Comparison of ENCODE assay signal across 37 cellular contexts in the genomic region with DNA sequence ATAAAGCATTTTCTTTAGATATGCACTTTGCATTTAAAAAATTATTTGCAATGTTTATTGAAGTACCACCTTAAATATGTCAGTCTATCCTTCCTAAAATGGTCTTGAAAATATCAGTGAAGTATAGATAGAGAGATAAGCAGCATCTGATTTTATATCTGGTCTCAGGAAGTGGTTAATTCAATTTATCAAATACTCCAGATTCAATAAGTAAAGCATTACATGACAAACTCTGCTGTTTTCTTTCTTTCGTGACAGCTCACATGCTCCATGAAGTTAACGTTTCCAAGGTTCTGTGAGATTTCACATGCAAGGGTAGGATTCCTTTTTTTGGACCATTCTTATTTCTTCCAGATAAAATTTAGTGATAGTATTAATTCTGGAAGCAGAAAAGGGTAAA.
"Had no signal": no experiment of that assay in that cellular context is flagged by ENCODE, and none has a peak within 500 bp of the region (broad histone marks: within the 10 kb centered on the region; RNA-seq: fewer than 3 reads in every experiment).

No MANE protein-coding gene starts in this region.

- DNase-seq: activated B cell treated with CpG ODN at 0.5 μM for 24 hours; activated CD4-positive, alpha-beta memory T cell treated with anti-CD3 and anti-CD28 coated beads for 36 hours; activated CD4-positive, alpha-beta T cell treated with anti-CD3 and anti-CD28 coated beads for 4 hours; activated CD4-positive, alpha-beta T cell treated with anti-CD3 and anti-CD28 coated beads, Interleukin-2, amount 10 ng/mL, durations not matched to agents 24 days and 14 days; activated CD4-positive, alpha-beta T cell treated with anti-CD3 and anti-CD28 coated beads, Interleukin-2, amount 50 U/mL, for 1 hour; activated CD4-positive, alpha-beta T cell treated with anti-CD3 and anti-CD28 coated beads, Interleukin-2, amount 50 U/mL, for 4 hours; activated CD4-positive, CD25-positive, alpha-beta regulatory T cell treated with anti-CD3 and anti-CD28 coated beads, Interleukin-2, amount 50 U/mL, for 72 hours; activated CD8-positive, alpha-beta memory T cell treated with anti-CD3 and anti-CD28 coated beads, Interleukin-2, amount 50 U/mL, for 4 hours; activated CD8-positive, alpha-beta T cell treated with anti-CD3 and anti-CD28 coated beads for 36 hours; activated effector memory CD4-positive, alpha-beta T cell treated with anti-CD3 and anti-CD28 coated beads, Interleukin-2, amount 50 U/mL, for 16 hours; activated gamma-delta T cell treated with Interleukin-2 at 50 U/mL for 16 hours; activated naive CD4-positive, alpha-beta T cell; activated naive CD4-positive, alpha-beta T cell treated with anti-CD3 and anti-CD28 coated beads for 36 hours; activated naive CD4-positive, alpha-beta T cell treated with anti-CD3 and anti-CD28 coated beads, Interleukin-2, amount 50 U/mL, for 16 hours; activated naive CD8-positive, alpha-beta T cell treated with anti-CD3 and anti-CD28 coated beads for 36 hours; activated T-cell treated with anti-CD3 and anti-CD28 coated beads for 4 hours; activated T-cell treated with anti-CD3 and anti-CD28 coated beads, Interleukin-2, amount 50 U/mL, for 1 hour; activated T-cell treated with anti-CD3 and anti-CD28 coated beads, Interleukin-2, amount 50 U/mL, for 4 hours; activated T-cell treated with anti-CD3 and anti-CD28 coated beads, Interleukin-2, amount 50 U/mL, for 72 hours; adrenal gland; amniotic stem cell; aorta; body of pancreas; brain microvascular endothelial cell; central memory CD4-positive, alpha-beta T cell; T-helper 1 cell; T-helper 2 cell; T-helper 9 cell had no signal

- H3K4me3 Mint-ChIP-seq: activated B cell treated with CpG ODN at 0.5 μM for 24 hours; activated CD4-positive, alpha-beta memory T cell treated with anti-CD3 and anti-CD28 coated beads for 36 hours; activated CD4-positive, alpha-beta T cell treated with anti-CD3 and anti-CD28 coated beads, Interleukin-2, amount 10 ng/mL, durations not matched to agents 24 days and 14 days; activated CD8-positive, alpha-beta T cell treated with anti-CD3 and anti-CD28 coated beads for 36 hours; activated naive CD4-positive, alpha-beta T cell treated with anti-CD3 and anti-CD28 coated beads for 36 hours; activated naive CD8-positive, alpha-beta T cell treated with anti-CD3 and anti-CD28 coated beads for 36 hours; activated T-cell treated with anti-CD3 and anti-CD28 coated beads, Interleukin-2, amount 50 U/mL, for 4 hours; activated T-cell treated with anti-CD3 and anti-CD28 coated beads, Interleukin-2, amount 50 U/mL, for 72 hours; activated T-helper 1 cell treated with anti-CD3 and anti-CD28 coated beads, Interleukin-12 subunit alpha, Interleukin-12 subunit beta, Interleukin-2, Interleukin-4 antibody, amounts not matched to agents 30 ng/mL and 10 ng/mL and 1 ng/mL, durations not matched to agents 14 hours and 24 hours and 36 hours; activated T-helper 17 cell treated with anti-CD3 and anti-CD28 coated beads, Interleukin-2, amount 50 U/mL, for 72 hours; T-helper 1 cell treated with Interleukin-12 subunit alpha and Interleukin-12 subunit beta and Interleukin-4 antibody, amounts not matched to agents 30 μg/mL and 1 μg/mL, for 36 hours; T-helper 2 cell treated with Interferon-gamma antibody and Interleukin-4, amounts not matched to agents 5 μg/mL and 100 μg/mL, for 36 hours had no signal

- H3K4me3 ChIP-seq: adrenal gland, body of pancreas, breast epithelium had no signal

- H3K4me1 ChIP-seq: adrenal gland, body of pancreas, breast epithelium had no signal

- H3K27ac ChIP-seq: adrenal gland, body of pancreas, brain microvascular endothelial cell, breast epithelium, VCaP had no signal

- H3K27me3 Mint-ChIP-seq: activated B cell treated with CpG ODN at 0.5 μM for 24 hours; activated CD4-positive, alpha-beta memory T cell treated with anti-CD3 and anti-CD28 coated beads for 36 hours; activated CD4-positive, alpha-beta T cell treated with anti-CD3 and anti-CD28 coated beads, Interleukin-2, amount 10 ng/mL, durations not matched to agents 24 days and 14 days; activated CD8-positive, alpha-beta T cell treated with anti-CD3 and anti-CD28 coated beads for 36 hours; activated naive CD8-positive, alpha-beta T cell treated with anti-CD3 and anti-CD28 coated beads for 36 hours; activated T-helper 17 cell treated with anti-CD3 and anti-CD28 coated beads, Interleukin-2, amount 50 U/mL, for 72 hours had no signal

- H3K27ac Mint-ChIP-seq: activated B cell treated with CpG ODN at 0.5 μM for 24 hours; activated CD4-positive, alpha-beta memory T cell treated with anti-CD3 and anti-CD28 coated beads for 36 hours; activated CD4-positive, alpha-beta T cell treated with anti-CD3 and anti-CD28 coated beads, Interleukin-2, amount 10 ng/mL, durations not matched to agents 24 days and 14 days; activated CD8-positive, alpha-beta T cell treated with anti-CD3 and anti-CD28 coated beads for 36 hours; activated naive CD4-positive, alpha-beta T cell treated with anti-CD3 and anti-CD28 coated beads for 36 hours; activated naive CD4-positive, alpha-beta T cell treated with anti-CD3 and anti-CD28 coated beads, Interleukin-2, amount 50 U/mL, for 72 hours; activated naive CD8-positive, alpha-beta T cell treated with anti-CD3 and anti-CD28 coated beads for 36 hours; activated T-cell treated with anti-CD3 and anti-CD28 coated beads, Interleukin-2, amount 50 U/mL, for 72 hours; activated T-helper 1 cell treated with anti-CD3 and anti-CD28 coated beads, Interleukin-12 subunit alpha, Interleukin-12 subunit beta, Interleukin-2, Interleukin-4 antibody, amounts not matched to agents 30 ng/mL and 10 ng/mL and 1 ng/mL, durations not matched to agents 14 hours and 24 hours and 36 hours; activated T-helper 17 cell treated with anti-CD3 and anti-CD28 coated beads, Interleukin-2, amount 50 U/mL, for 72 hours; T-helper 1 cell treated with Interleukin-12 subunit alpha and Interleukin-12 subunit beta and Interleukin-4 antibody, amounts not matched to agents 30 μg/mL and 1 μg/mL, for 36 hours; T-helper 2 cell treated with Interferon-gamma antibody and Interleukin-4, amounts not matched to agents 5 μg/mL and 100 μg/mL, for 36 hours had no signal

- FAIRE-seq: astrocyte, TTC549 had no signal

- H3K36me3 Mint-ChIP-seq: activated CD4-positive, alpha-beta memory T cell treated with anti-CD3 and anti-CD28 coated beads for 36 hours; activated naive CD4-positive, alpha-beta T cell treated with anti-CD3 and anti-CD28 coated beads, Interleukin-2, amount 50 U/mL, for 72 hours; activated naive CD8-positive, alpha-beta T cell treated with anti-CD3 and anti-CD28 coated beads for 36 hours had no signal

- H3K36me3 ChIP-seq: adrenal gland, brain microvascular endothelial cell, breast epithelium had no signal

- H3K27me3 ChIP-seq: adrenal gland, body of pancreas, brain microvascular endothelial cell, breast epithelium had no signal

- H3K9me3 ChIP-seq: adrenal gland, body of pancreas, breast epithelium had no signal

- H3K9me3 Mint-ChIP-seq: activated CD4-positive, alpha-beta T cell treated with anti-CD3 and anti-CD28 coated beads, Interleukin-2, amount 10 ng/mL, durations not matched to agents 24 days and 14 days; activated CD8-positive, alpha-beta T cell treated with anti-CD3 and anti-CD28 coated beads for 36 hours had no signal

- H3K4me1 Mint-ChIP-seq: activated B cell treated with CpG ODN at 0.5 μM for 24 hours; activated CD4-positive, alpha-beta T cell treated with anti-CD3 and anti-CD28 coated beads, Interleukin-2, amount 10 ng/mL, durations not matched to agents 24 days and 14 days; activated naive CD8-positive, alpha-beta T cell treated with anti-CD3 and anti-CD28 coated beads for 36 hours; activated T-helper 17 cell treated with anti-CD3 and anti-CD28 coated beads, Interleukin-2, amount 50 U/mL, for 72 hours had no signal

- ATAC-seq: activated CD8-positive, alpha-beta T cell treated with anti-CD3 and anti-CD28 coated beads for 36 hours; activated naive CD4-positive, alpha-beta T cell treated with anti-CD3 and anti-CD28 coated beads, Interleukin-2, amount 50 U/mL, for 72 hours; activated T-cell treated with anti-CD3 and anti-CD28 coated beads, Interleukin-2, amount 50 U/mL, for 4 hours; activated T-cell treated with anti-CD3 and anti-CD28 coated beads, Interleukin-2, amount 50 U/mL, for 72 hours; activated T-helper 17 cell treated with anti-CD3 and anti-CD28 coated beads, Interleukin-2, amount 50 U/mL, for 72 hours; body of pancreas had no signal
